Comparison of ENCODE assay signal across 32 cellular contexts in the genomic region with DNA sequence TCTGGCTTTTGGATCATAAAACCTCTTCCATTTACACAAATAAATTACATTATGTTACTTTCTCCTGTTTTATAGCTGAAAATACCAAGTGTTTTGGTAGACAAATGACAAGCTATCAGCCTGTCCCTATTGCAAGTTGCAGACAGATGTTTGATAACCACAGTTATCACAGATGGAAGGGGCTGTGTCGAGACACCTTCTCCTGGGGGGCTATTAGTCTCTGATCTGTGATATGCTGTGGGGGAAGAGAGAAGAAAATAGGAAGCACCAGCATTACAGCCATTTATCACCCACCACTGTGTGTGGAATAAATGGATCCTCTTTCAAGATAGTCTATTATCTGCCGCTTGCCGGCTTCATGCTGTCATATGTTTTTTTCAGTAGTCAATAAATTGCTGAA.
"Had no signal": no experiment of that assay in that cellular context is flagged by ENCODE, and none has a peak within 500 bp of the region (broad histone marks: within the 10 kb centered on the region; RNA-seq: fewer than 3 reads in every experiment).

No MANE protein-coding gene starts in this region.

- H3K27me3 ChIP-seq: adrenal gland, ascending aorta, body of pancreas, brain microvascular endothelial cell, breast epithelium, cardiac muscle cell had no signal

- H3K4me3 ChIP-seq: adrenal gland, ascending aorta, body of pancreas, breast epithelium, cardiac muscle cell had no signal

- ATAC-seq: activated naive CD4-positive, alpha-beta T cell treated with anti-CD3 and anti-CD28 coated beads, Interleukin-2, amount 50 U/mL, for 72 hours; activated naive CD8-positive, alpha-beta T cell treated with anti-CD3 and anti-CD28 coated beads, Interleukin-2, amount 50 U/mL, for 24 hours; activated T-cell treated with anti-CD3 and anti-CD28 coated beads, Interleukin-2, amount 50 U/mL, for 4 hours; activated T-cell treated with anti-CD3 and anti-CD28 coated beads, Interleukin-2, amount 50 U/mL, for 72 hours; activated T-helper 17 cell treated with anti-CD3 and anti-CD28 coated beads, Interleukin-2, amount 50 U/mL, for 72 hours; body of pancreas had no signal

- H3K4me1 ChIP-seq: adrenal gland, ascending aorta, body of pancreas, breast epithelium had no signal

- H3K27ac ChIP-seq: adrenal gland, ascending aorta, body of pancreas, brain microvascular endothelial cell, breast epithelium, cardiac muscle cell had no signal

- H3K9me3 ChIP-seq: adrenal gland, ascending aorta, body of pancreas, breast epithelium had no signal

- H3K36me3 ChIP-seq: adrenal gland, ascending aorta, brain microvascular endothelial cell, breast epithelium, cardiac muscle cell had no signal

- DNase-seq: activated effector memory CD4-positive, alpha-beta T cell treated with anti-CD3 and anti-CD28 coated beads, Interleukin-2, amount 50 U/mL, for 16 hours; activated effector memory CD4-positive, alpha-beta T cell treated with Interleukin-2 at 50 U/mL for 16 hours; activated gamma-delta T cell; activated gamma-delta T cell treated with Interleukin-2 at 50 U/mL for 16 hours; activated naive CD4-positive, alpha-beta T cell; activated naive CD4-positive, alpha-beta T cell treated with anti-CD3 and anti-CD28 coated beads for 36 hours; activated naive CD4-positive, alpha-beta T cell treated with anti-CD3 and anti-CD28 coated beads, Interleukin-2, amount 10 ng/mL, durations not matched to agents 7 days and 5 days; activated naive CD4-positive, alpha-beta T cell treated with anti-CD3 and anti-CD28 coated beads, Interleukin-2, amount 50 U/mL, for 16 hours; activated naive CD4-positive, alpha-beta T cell treated with Interleukin-2 at 50 U/mL for 16 hours; activated naive CD8-positive, alpha-beta T cell treated with anti-CD3 and anti-CD28 coated beads for 36 hours; activated naive CD8-positive, alpha-beta T cell treated with anti-CD3 and anti-CD28 coated beads, Interleukin-2, amount 10 ng/mL, durations not matched to agents 7 days and 5 days; activated naive CD8-positive, alpha-beta T cell treated with anti-CD3 and anti-CD28 coated beads, Interleukin-2, amount 50 U/mL, for 24 hours; activated T-cell treated with anti-CD3 and anti-CD28 coated beads, Interleukin-2, amount 50 U/mL, for 1 hour; activated T-cell treated with anti-CD3 and anti-CD28 coated beads, Interleukin-2, amount 50 U/mL, for 24 hours; activated T-cell treated with anti-CD3 and anti-CD28 coated beads, Interleukin-2, amount 50 U/mL, for 4 hours; activated T-cell treated with anti-CD3 and anti-CD28 coated beads, Interleukin-2, amount 50 U/mL, for 48 hours; activated T-cell treated with anti-CD3 and anti-CD28 coated beads, Interleukin-2, amount 50 U/mL, for 72 hours; adrenal gland; amniotic stem cell; amygdala; anterior cingulate cortex; aorta; body of pancreas; brain microvascular endothelial cell; caudate nucleus; central memory CD4-positive, alpha-beta T cell; cerebellar nuclear complex had no signal
